In genomic region chr10:34626158-34626557, GRCh38 we compare ENCODE assay signal across 21 cellular contexts.
DNase-seq lines count a peak whose midpoint lies in the region; ATAC-seq, FAIRE-seq and TF ChIP-seq lines count a peak whose summit lies in the region.
"Had no signal": no experiment of that assay in that cellular context is flagged by ENCODE, and none has a peak within 500 bp of the region (broad histone marks: within the 10 kb centered on the region; RNA-seq: fewer than 3 reads in every experiment).

No MANE protein-coding gene starts in this region.

- DNase-seq in SK-N-SH (no peak), HCEC 1CT (peak; percentile 20), GM12878 (ENCODE audit: low read depth, low spot score) (no peak), osteocyte (ENCODE audit: extremely low spot score, unreplicated experiment) (no peak), frontal cortex (ENCODE audit: low spot score in 2 of 2) (no peak), COLO668 (lab: John Stamatoyannopoulos, UW; ENCODE audit: unreplicated experiment) (no peak), hepatocyte (ENCODE audit: low spot score) (no peak)
- DNase-seq: Caco-2, GM23248, KG1, NCI-H1417 treated with DMSO at 0.1 percent for 48 hours, NCI-H187 treated with DMSO at 0.1 percent for 48 hours, NCI-H2227 treated with DMSO at 0.1 percent for 48 hours, NCI-H524, NCI-H82, PC-3, RPMI8226, SHP77 treated with DMSO at 0.1 percent for 48 hours had no signal

- H3K4me3 Mint-ChIP-seq in osteocyte (ENCODE audit: unreplicated experiment) = no peak overlapping the region
- H3K4me3 Mint-ChIP-seq: B cell had no signal

- H3K79me2 ChIP-seq in SK-N-SH (ENCODE audit: insufficient read depth) (peaks cover 6% of the 10 kb centered on the region; the same call in 1 of the 2 replicates), GM12878 (ENCODE audit: control insufficient read depth, insufficient read depth, low read length) (no peaks in the 10 kb centered on the region), hepatocyte (peaks cover 55% of the 10 kb centered on the region)

- peak overlapping the region; percentile 12 for H3K27ac Mint-ChIP-seq in osteocyte (ENCODE audit: unreplicated experiment)
- H3K27ac Mint-ChIP-seq: B cell had no signal

- H4K20me1 ChIP-seq in SK-N-SH (ENCODE audit: insufficient read depth) (no peaks in the 10 kb centered on the region), GM12878 (ENCODE audit: control insufficient read depth, insufficient read depth) (no peaks in the 10 kb centered on the region), hepatocyte (ENCODE audit: insufficient read depth, poor library complexity, severe bottlenecking) (no peaks in the 10 kb centered on the region)

- intact Hi-C loops in GM12878 (cut with micrococcal nuclease; ENCODE audit: unreplicated experiment) = no loop called here

- no peaks in the 10 kb centered on the region for H3K9me3 Mint-ChIP-seq in osteocyte (ENCODE audit: unreplicated experiment)

- BruUV-seq in GM12878 (replicated peaks; lab: Mats Ljungman, UMichigan) = no TSS peak

- H3K4me1 ChIP-seq in SK-N-SH (ENCODE audit: control insufficient read depth in 1 of 2, insufficient read depth in 2 of 2, low read depth in 1 of 2, low read length in 1 of 2) (peaks cover 4 to 8% of the 10 kb centered on the region in 2 experiments; a peak in 2 of 4 replicates), GM12878 (ENCODE audit: control insufficient read depth, insufficient read depth, low read length) (no peaks in the 10 kb centered on the region), hepatocyte (ENCODE audit: insufficient read depth) (peaks cover 15% of the 10 kb centered on the region)
- H3K4me1 ChIP-seq: Caco-2 had no signal

- H3K36me3 ChIP-seq in SK-N-SH (replicated peaks in 1 of 2; ENCODE audit: control insufficient read depth in 1 of 2, insufficient read depth in 2 of 2, low read length in 1 of 2) (no peaks in the 10 kb centered on the region), GM12878 (ENCODE audit: control insufficient read depth in 2 of 2, insufficient read depth in 2 of 2, low read length in 1 of 2) (no peaks in the 10 kb centered on the region), hepatocyte (replicated peaks; ENCODE audit: insufficient read depth, low read depth) (no peaks in the 10 kb centered on the region)

- no peak for TF ChIP-seq POLR2A in GM12878 (IDR thresholded peaks at IDR 0.05; ENCODE audit: low read depth, low read length)

- no peaks in the 10 kb centered on the region for H3K27me3 Mint-ChIP-seq in osteocyte (ENCODE audit: unreplicated experiment)
- H3K27me3 Mint-ChIP-seq: B cell had no signal

- H3F3A ChIP-seq in SK-N-SH (replicated peaks; ENCODE audit: insufficient read depth) = no peaks in the 10 kb centered on the region

- H2AFZ ChIP-seq in SK-N-SH (ENCODE audit: low read depth) (no peak overlapping the region), GM12878 (ENCODE audit: control insufficient read depth, low read depth, low read length) (no peak overlapping the region), hepatocyte (no peak overlapping the region)
- H2AFZ ChIP-seq: GM23248 had no signal

- peaks cover 12% of the 10 kb centered on the region for H3K4me1 Mint-ChIP-seq in osteocyte (ENCODE audit: unreplicated experiment)
- H3K4me1 Mint-ChIP-seq: B cell had no signal

- H3K27ac ChIP-seq in SK-N-SH (ENCODE audit: low read depth in 2 of 2, low read length in 1 of 2) (peak overlapping the region in 1 of 2 experiments; percentile 14; a peak in 1 of 4 replicates), GM12878 (ENCODE audit: control insufficient read depth, insufficient read depth) (no peak overlapping the region), hepatocyte (no peak overlapping the region)
- H3K27ac ChIP-seq: 22Rv1, GM23248 had no signal

- H3K9me3 ChIP-seq in SK-N-SH = no peaks in the 10 kb centered on the region
- H3K9me3 ChIP-seq in GM12878 (replicated peaks; ENCODE audit: control insufficient read depth, insufficient read depth, low read length) = no peaks in the 10 kb centered on the region
- no peaks in the 10 kb centered on the region for H3K9me3 ChIP-seq in hepatocyte (ENCODE audit: low read depth)
- H3K9me3 ChIP-seq: Caco-2 had no signal

- POLR2A ChIA-PET in SK-N-SH (lab: Yijun Ruan, JAX) (no interaction called here), GM12878 (lab: Charles Lee) (interaction anchor here (1.0 kb wide), 1 partner anchor 12 kb away, joined by 3 read pairs; no protein-coding TSS in a partner anchor)

- 100% methylated on average over 2 of the region's 2 CpGs for WGBS in SK-N-SH (ENCODE audit: low lambda C conversion rate)
- WGBS in GM12878 (ENCODE audit: insufficient coverage, insufficient replicate concordance, low lambda C conversion rate, missing lambda C conversion rate) = 90% methylated on average over 2 of the region's 2 CpGs
- WGBS in hepatocyte (ENCODE audit: low lambda C conversion rate, missing lambda C conversion rate) = 95% methylated on average over 2 of the region's 2 CpGs

- CTCF ChIA-PET in SK-N-SH (lab: Yijun Ruan, JAX) = interaction anchor here (4.5 kb wide), 1 partner anchor 12 kb away, joined by 35 read pairs; no protein-coding TSS in a partner anchor
- CTCF ChIA-PET in GM12878 (lab: Yijun Ruan, JAX) = interaction anchor here (0.6 to 3.0 kb wide), 5 partner anchors 12 to 871 kb away, joined by 3 to 12 read pairs (median 4); no protein-coding TSS in a partner anchor

- TF ChIP-seq CTCF in SK-N-SH (IDR thresholded peaks at IDR 0.05) (no peak), GM12878 (IDR thresholded peaks at IDR 0.05 in 2 of 3, conservative IDR thresholded peaks at IDR 0.05 in 1 of 3; ENCODE audit: control insufficient read depth in 2 of 3, extremely low read depth in 1 of 3, insufficient read depth in 1 of 3, low read depth in 3 of 3, low read length in 3 of 3) (no peak), osteocyte (IDR thresholded peaks at IDR 0.05) (no peak), hepatocyte (IDR thresholded peaks at IDR 0.05; ENCODE audit: poor library complexity) (no peak)

- TF ChIP-seq RAD21 in SK-N-SH (IDR thresholded peaks at IDR 0.05; ENCODE audit: low read length) (no peak), GM12878 (IDR thresholded peaks at IDR 0.05; ENCODE audit: insufficient read depth, low read depth, low read length) (no peak)

- RAD21 ChIA-PET in GM12878 (lab: Charles Lee; ENCODE audit: unreplicated experiment) = interaction anchor here (1.1 to 2.7 kb wide), 3 partner anchors 10 to 13 kb away, joined by 3 to 7 read pairs (median 6); no protein-coding TSS in a partner anchor

- FAIRE-seq in GM12878 (lab: Jason Lieb, UNC) = no peak
- FAIRE-seq in frontal cortex (lab: Jason Lieb, UNC) = no peak

- H3K27me3 ChIP-seq in SK-N-SH (ENCODE audit: insufficient read depth) (no peaks in the 10 kb centered on the region), GM12878 (replicated peaks in 1 of 2; ENCODE audit: control insufficient read depth in 2 of 2, insufficient read depth in 2 of 2, low read length in 1 of 2) (no peaks in the 10 kb centered on the region), hepatocyte (no peaks in the 10 kb centered on the region)

- H3K4me2 ChIP-seq in SK-N-SH (0 out of 2 replicates have a peak overlapping the region, but pooled peaks have one; percentile 5), GM12878 (ENCODE audit: control insufficient read depth, insufficient read depth) (no peak overlapping the region), hepatocyte (no peak overlapping the region)

- SMC1A ChIA-PET in GM12878 (lab: Charles Lee; ENCODE audit: uncharacterized antibody, unreplicated experiment) = interaction anchor here (2.1 to 3.9 kb wide), 4 partner anchors 10 to 104 kb away, joined by 6 to 23 read pairs (median 19); no protein-coding TSS in a partner anchor

- H3K9me2 ChIP-seq in SK-N-SH = no peaks in the 10 kb centered on the region
- no peaks in the 10 kb centered on the region for H3K9me2 ChIP-seq in hepatocyte (replicated peaks; ENCODE audit: insufficient read depth)

- H3K4me3 ChIP-seq in SK-N-SH (ENCODE audit: low read depth in 2 of 2, low read length in 1 of 2) = no peak overlapping the region
- H3K4me3 ChIP-seq in GM12878 = no peak overlapping the region
- no peak overlapping the region for H3K4me3 ChIP-seq in hepatocyte
- H3K4me3 ChIP-seq: GM23248 had no signal

- ATAC-seq in SK-N-SH treated with all-trans-retinoic acid at 6 μM for 48 hours = no peak; the same call in 2 of the 3 replicates
- peak; percentile 29 for ATAC-seq in GM12878
- ATAC-seq: PC-3 had no signal

- in situ Hi-C loops in GM12878 (cut with MboI) = loop anchor here (25.0 kb wide), 1 partner anchor 1439 kb away; no protein-coding TSS in a partner anchor

- TF ChIP-seq EP300 in SK-N-SH (IDR thresholded peaks at IDR 0.05; ENCODE audit: borderline replicate concordance in 1 of 2, low read depth in 1 of 2, low read length in 1 of 2) (no peak), GM12878 (IDR thresholded peaks at IDR 0.05; ENCODE audit: borderline replicate concordance in 1 of 2, control insufficient read depth in 1 of 2, low read depth in 2 of 2, low read length in 2 of 2) (no peak)

- no peak overlapping the region for H3K9ac ChIP-seq in SK-N-SH
- H3K9ac ChIP-seq in GM12878 (ENCODE audit: control insufficient read depth, insufficient read depth, low read length) = no peak overlapping the region
- H3K9ac ChIP-seq: GM23248 had no signal

- H3K36me3 Mint-ChIP-seq in osteocyte (ENCODE audit: unreplicated experiment) = no peaks in the 10 kb centered on the region

TF ChIP-seq in SK-N-SH, 30 proteins besides CTCF, POLR2A, EP300 and RAD21 (continues in another document):
- TF ChIP-seq CHD2 (IDR thresholded peaks at IDR 0.05; ENCODE audit: low read length, partially characterized antibody) (no peak), RXRA (IDR thresholded peaks at IDR 0.05; ENCODE audit: borderline replicate concordance, low read depth) (no peak), GATA2 (CRISPR knock-in tag; IDR thresholded peaks at IDR 0.05) (no peak)

TF ChIP-seq in SK-N-SH treated with all-trans-retinoic acid at 6 μM for 48 hours, 23 proteins besides CTCF, POLR2A, EP300 and RAD21 (continues in another document):
- TF ChIP-seq GLIS3 (CRISPR knock-in tag; IDR thresholded peaks at IDR 0.05) (no peak), OSR1 (CRISPR knock-in tag; IDR thresholded peaks at IDR 0.05) (no peak)

TF ChIP-seq in GM12878, 131 proteins besides CTCF, POLR2A, EP300 and RAD21 (continues in another document):
- no peak for TF ChIP-seq SP1 (IDR thresholded peaks at IDR 0.05; ENCODE audit: low read depth, low read length)
- no peak for TF ChIP-seq ZNF384 (IDR thresholded peaks at IDR 0.05; ENCODE audit: borderline replicate concordance, low read depth, low read length)
- TF ChIP-seq EGR1 (IDR thresholded peaks at IDR 0.05; ENCODE audit: borderline replicate concordance in 1 of 2, low read depth in 2 of 2, low read length in 2 of 2) = no peak
- TF ChIP-seq RBBP5 (conservative IDR thresholded peaks at IDR 0.05) = no peak
- no peak for TF ChIP-seq SMAD1 (IDR thresholded peaks at IDR 0.05; ENCODE audit: low read depth, partially characterized antibody)
- no peak for TF ChIP-seq RFX5 (IDR thresholded peaks at IDR 0.05; ENCODE audit: low read depth, low read length)
